Comparison of ENCODE assay signal across 26 cellular contexts in the genomic region with DNA sequence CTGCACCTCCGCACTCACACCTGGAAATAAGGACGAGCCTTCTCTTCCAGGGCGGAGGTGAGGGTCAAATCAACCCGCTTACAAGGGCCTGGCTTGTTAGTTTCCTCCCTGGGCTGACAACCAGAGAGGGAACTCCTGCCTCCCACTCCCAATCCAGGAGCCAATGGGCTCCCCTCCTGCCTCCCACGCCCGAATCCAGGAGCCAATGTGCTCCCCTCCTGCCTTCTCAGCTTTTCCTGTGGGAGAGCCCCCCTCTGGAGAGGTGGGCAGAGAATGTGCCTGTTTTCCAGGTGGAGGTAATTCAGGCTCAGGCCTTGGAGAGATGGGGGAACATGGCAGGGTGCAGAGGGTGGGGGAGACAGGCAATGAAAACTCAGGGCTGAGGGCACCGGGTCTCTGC. TPM values are rescaled to one million over a fixed set of nuclear protein-coding genes. Genes with fewer than 3 reads are reported as not detected.
DNase-seq lines count a peak whose midpoint lies in the region; ATAC-seq, FAIRE-seq and TF ChIP-seq lines count a peak whose summit lies in the region.
"Had no signal": no experiment of that assay in that cellular context is flagged by ENCODE, and none has a peak within 500 bp of the region (broad histone marks: within the 10 kb centered on the region; RNA-seq: fewer than 3 reads in every experiment).

No MANE protein-coding gene starts in this region.

- no peak overlapping the region for H3K56ac ChIP-seq in H1 (replicated peaks; ENCODE audit: insufficient read length, low read depth, low read length)

- H3K79me2 ChIP-seq in HepG2 (ENCODE audit: insufficient read depth, low read length) = no peaks in the 10 kb centered on the region
- H3K79me2 ChIP-seq in H1 (ENCODE audit: control insufficient read depth in 1 of 2, insufficient read depth in 2 of 2, low read length in 2 of 2) = no peaks in the 10 kb centered on the region

- H2BK120ac ChIP-seq in H1 (replicated peaks; ENCODE audit: low read depth, low read length) = no peak overlapping the region

- TF ChIP-seq RAD21 in HepG2 (CRISPR knock-in tag; IDR thresholded peaks at IDR 0.05) (no peak), H1 (IDR thresholded peaks at IDR 0.05 in 1 of 2, conservative IDR thresholded peaks at IDR 0.05 in 1 of 2; ENCODE audit: low read depth in 2 of 2, low read length in 2 of 2) (no peak)

- FAIRE-seq in HepG2 (lab: Jason Lieb, UNC) = no peak
- no peak for FAIRE-seq in H1 (lab: Jason Lieb, UNC)
- FAIRE-seq: A204.1, D721Med, GM12878, GM19239, H54 had no signal

- H4K91ac ChIP-seq in H1 (replicated peaks; ENCODE audit: insufficient read length, low read length) = no peak overlapping the region

- no peak for ATAC-seq in HepG2
- no peak for ATAC-seq in right lobe of liver
- no peak for ATAC-seq in SK-N-SH treated with all-trans-retinoic acid at 6 μM for 48 hours
- ATAC-seq: GM12878 had no signal

- TF ChIP-seq POLR2A in HepG2 (IDR thresholded peaks at IDR 0.05; ENCODE audit: insufficient read depth in 1 of 2, low read depth in 2 of 2, low read length in 2 of 2) (no peak), right lobe of liver (IDR thresholded peaks at IDR 0.05) (no peak), H1 (IDR thresholded peaks at IDR 0.05; ENCODE audit: control extremely low read depth in 1 of 2, low read depth in 2 of 2, low read length in 2 of 2) (no peak)

- peaks cover 3% of the 10 kb centered on the region for H3K27me3 Mint-ChIP-seq in type B pancreatic cell
- H3K27me3 Mint-ChIP-seq: CD4-positive, alpha-beta T cell had no signal

- H3K4me1 Mint-ChIP-seq in type B pancreatic cell (ENCODE audit: unreplicated experiment) = peaks cover 18% of the 10 kb centered on the region
- H3K4me1 Mint-ChIP-seq: CD14-positive monocyte; CD8-positive, alpha-beta memory T cell had no signal

- H3K4me2 ChIP-seq in HepG2 (ENCODE audit: low read depth, low read length) (peak overlapping the region; percentile 48), H1 (ENCODE audit: insufficient read depth in 1 of 2, low read depth in 2 of 2, low read length in 2 of 2) (no peak overlapping the region)

- no peak overlapping the region for H3K14ac ChIP-seq in H1 (ENCODE audit: insufficient read length)

- POLR2A ChIA-PET in HepG2 (lab: Yijun Ruan, JAX) (no interaction called here), H1 (lab: Charles Lee; ENCODE audit: partially characterized antibody) (interaction anchor here (1.3 kb wide), 1 partner anchor 8 kb away, joined by 3 read pairs; no protein-coding TSS in a partner anchor)

- no peak overlapping the region for H3K18ac ChIP-seq in H1 (ENCODE audit: extremely low read depth, low read length)

- no peak overlapping the region for H2BK15ac ChIP-seq in H1 (ENCODE audit: low read length)

- H3K4me3 ChIP-seq in HepG2 (replicated peaks in 1 of 3; ENCODE audit: insufficient read depth in 1 of 3, low read depth in 2 of 3, low read length in 3 of 3) = no peak overlapping the region; a peak in 1 of 6 replicates
- no peak overlapping the region for H3K4me3 ChIP-seq in right lobe of liver
- no peak overlapping the region for H3K4me3 ChIP-seq in H1 (ENCODE audit: extremely low read depth in 1 of 4, insufficient read depth in 2 of 4, low read depth in 3 of 4, low read length in 4 of 4)
- H3K4me3 ChIP-seq: BLaER1 treated with 17β-estradiol and CSF1 and Interleukin-3, amounts not matched to agents 10 nM and 100 nM; GM12878; GM23248 had no signal

- BruUV-seq in HepG2 (replicated peaks; lab: Mats Ljungman, UMichigan) = no TSS peak

- H2AK5ac ChIP-seq in H1 (ENCODE audit: low read depth, low read length) = no peak overlapping the region

- no peak overlapping the region for H3K27ac Mint-ChIP-seq in type B pancreatic cell
- H3K27ac Mint-ChIP-seq: CD14-positive monocyte; CD4-positive, alpha-beta T cell; CD8-positive, alpha-beta memory T cell had no signal

- intact Hi-C loops in HepG2 (cut with micrococcal nuclease; ENCODE audit: unreplicated experiment) (no loop called here), right lobe of liver (cut with DNase I) (no loop called here)

- H2AFZ ChIP-seq in HepG2 (ENCODE audit: low read length) (no peak overlapping the region), H1 (ENCODE audit: low read length) (no peak overlapping the region)
- H2AFZ ChIP-seq: GM23248 had no signal

- H4K20me1 ChIP-seq in HepG2 (ENCODE audit: insufficient read depth, low read length) (no peaks in the 10 kb centered on the region), H1 (replicated peaks in 1 of 2; ENCODE audit: control insufficient read depth in 1 of 2, insufficient read depth in 2 of 2, low read length in 2 of 2) (no peaks in the 10 kb centered on the region)

- H3K27ac ChIP-seq in HepG2 (ENCODE audit: extremely low read length, insufficient read depth, low read length) = no peak overlapping the region
- no peak overlapping the region for H3K27ac ChIP-seq in right lobe of liver
- H3K27ac ChIP-seq in H1 (ENCODE audit: low read depth, low read length) = no peak overlapping the region
- H3K27ac ChIP-seq: 22Rv1; BLaER1 treated with 17β-estradiol and CSF1 and Interleukin-3, amounts not matched to agents 10 nM and 100 nM; GM23248 had no signal

- H4K8ac ChIP-seq in H1 (ENCODE audit: extremely low read depth, insufficient read depth, low read length) = peak overlapping the region; percentile 76; the same call in 1 of the 2 replicates

- no peaks in the 10 kb centered on the region for H3K36me3 ChIP-seq in HepG2 (replicated peaks in 1 of 2; ENCODE audit: control insufficient read depth in 1 of 2, insufficient read depth in 2 of 2, low read length in 2 of 2)
- no peaks in the 10 kb centered on the region for H3K36me3 ChIP-seq in right lobe of liver
- no peaks in the 10 kb centered on the region for H3K36me3 ChIP-seq in H1 (ENCODE audit: control insufficient read depth in 2 of 4, insufficient read depth in 4 of 4, low read length in 3 of 4)
- H3K36me3 ChIP-seq: BE2C; BLaER1 treated with 17β-estradiol and CSF1 and Interleukin-3, amounts not matched to agents 10 nM and 100 nM had no signal

- no peak overlapping the region for H2BK20ac ChIP-seq in H1 (ENCODE audit: low read length)

- in situ Hi-C loops in HepG2 (cut with HindIII; ENCODE audit: extremely low pct_ligation_motif_present, low pct_unique_long_range_greater_than_20kb) = no loop called here

- H3K23ac ChIP-seq in H1 (ENCODE audit: insufficient read length) = no peak overlapping the region

- no peak overlapping the region for H2BK12ac ChIP-seq in H1 (ENCODE audit: low read depth, low read length)

- DNase-seq in HepG2 (ENCODE audit: low spot score) = no peak
- no peak for DNase-seq in right lobe of liver
- no peak for DNase-seq in H1 (ENCODE audit: low read depth in 1 of 2, low spot score in 2 of 2)
- peak; percentile 46 for DNase-seq in iPS-NIHi7 (ENCODE audit: extremely low spot score)
- peak; percentile 18 for DNase-seq in putamen (ENCODE audit: low spot score)
- no peak for DNase-seq in AG08395 (ENCODE audit: low spot score)
- DNase-seq in type B pancreatic cell (ENCODE audit: extremely low spot score, unreplicated experiment) = no peak
- DNase-seq: AML-193; BE2C; CD4-positive, alpha-beta T cell; CD8-positive, alpha-beta memory T cell; DMS 273 treated with DMSO at 0.1 percent for 48 hours; DMS79; EL; GDM1; GM23248; HCEC 1CT had no signal

- H3K9ac ChIP-seq in HepG2 (ENCODE audit: insufficient read depth, low read depth, low read length) = no peak overlapping the region
- H3K9ac ChIP-seq in H1 (replicated peaks in 1 of 4; ENCODE audit: extremely low read depth in 1 of 4, low read depth in 3 of 4, low read length in 3 of 4) = no peak overlapping the region
- H3K9ac ChIP-seq: BLaER1 treated with 17β-estradiol and CSF1 and Interleukin-3, amounts not matched to agents 10 nM and 100 nM; GM23248 had no signal

- no peak overlapping the region for H4K5ac ChIP-seq in H1 (ENCODE audit: insufficient read length, low read depth, low read length)

- WGBS in HepG2 (ENCODE audit: low lambda C conversion rate) = 80% methylated on average over 7 of the region's 7 CpGs
- 100% methylated on average over 2 of the region's 7 CpGs for WGBS in right lobe of liver (ENCODE audit: insufficient coverage, low coverage, low lambda C conversion rate, missing lambda C conversion rate)
- WGBS in H1 (ENCODE audit: extremely low coverage in 1 of 2, insufficient coverage in 1 of 2, insufficient read length in 1 of 2, insufficient replicate concordance in 2 of 2, low coverage in 1 of 2, low lambda C conversion rate in 2 of 2, missing lambda C conversion rate in 1 of 2), 2 experiments = 83% methylated on average over 7 of the region's 7 CpGs; no CpG with 5 or more reads in 1 of the 2 experiments

- H2BK5ac ChIP-seq in H1 (ENCODE audit: low read depth, low read length) = no peak overlapping the region

- no peaks in the 10 kb centered on the region for H3K36me3 Mint-ChIP-seq in type B pancreatic cell
- H3K36me3 Mint-ChIP-seq: CD14-positive monocyte; CD8-positive, alpha-beta memory T cell had no signal

- no peak overlapping the region for H3K4ac ChIP-seq in H1 (replicated peaks; ENCODE audit: insufficient read length, low read depth, low read length)

- no peaks in the 10 kb centered on the region for H3K79me1 ChIP-seq in H1 (ENCODE audit: low read depth, low read length)

- H3K23me2 ChIP-seq in H1 (ENCODE audit: low read depth, low read length) = no peaks in the 10 kb centered on the region

- CTCF ChIA-PET in HepG2 (lab: Yijun Ruan, JAX; ENCODE audit: low intra/inter-chr PET ratio, low total read pairs) = no interaction called here
- CTCF ChIA-PET in H1 (lab: Charles Lee; ENCODE audit: partially characterized antibody) = interaction anchor here (0.6 to 26.8 kb wide), 4 partner anchors 9 to 1225 kb away, joined by 3 to 388 read pairs (median 26); no protein-coding TSS in a partner anchor

- H3K9me3 ChIP-seq in HepG2 (ENCODE audit: low read length) (no peaks in the 10 kb centered on the region), right lobe of liver (no peaks in the 10 kb centered on the region), H1 (ENCODE audit: insufficient read depth in 2 of 2, low read depth in 1 of 2, low read length in 1 of 2) (no peaks in the 10 kb centered on the region)
- H3K9me3 ChIP-seq: BE2C; BLaER1 treated with 17β-estradiol and CSF1 and Interleukin-3, amounts not matched to agents 10 nM and 100 nM had no signal

- no peaks in the 10 kb centered on the region for H3K9me3 Mint-ChIP-seq in type B pancreatic cell
- H3K9me3 Mint-ChIP-seq: CD4-positive, alpha-beta T cell; CD8-positive, alpha-beta memory T cell had no signal

- H3K4me3 Mint-ChIP-seq in type B pancreatic cell = no peak overlapping the region
- H3K4me3 Mint-ChIP-seq: CD14-positive monocyte; CD4-positive, alpha-beta T cell; CD8-positive, alpha-beta memory T cell had no signal

- TF ChIP-seq CTCF in HepG2 (CRISPR knock-in tag; IDR thresholded peaks at IDR 0.05) (no peak), right lobe of liver (IDR thresholded peaks at IDR 0.05) (no peak), H1 (IDR thresholded peaks at IDR 0.05; ENCODE audit: control extremely low read depth in 1 of 3, insufficient read depth in 1 of 3, low read depth in 1 of 3, low read length in 3 of 3) (no peak), type B pancreatic cell (conservative IDR thresholded peaks at IDR 0.05) (no peak)

- H3K4me1 ChIP-seq in HepG2 (ENCODE audit: insufficient read depth, low read length) (peaks cover 90% of the 10 kb centered on the region), right lobe of liver (peaks cover 2 to 37% (median 23%) of the 10 kb centered on the region in 4 donors), H1 (replicated peaks in 1 of 4; ENCODE audit: control insufficient read depth in 3 of 4, insufficient read depth in 4 of 4, low read length in 3 of 4) (peaks cover 0 to 1% (median 0%) of the 10 kb centered on the region in 4 experiments; a peak in 1 of 7 replicates)

- H3K27me3 ChIP-seq in HepG2 (ENCODE audit: control insufficient read depth in 1 of 2, insufficient read depth in 2 of 2, low read length in 2 of 2) (peaks cover 0 to 13% of the 10 kb centered on the region in 2 experiments; a peak in 3 of 5 replicates), right lobe of liver (no peaks in the 10 kb centered on the region), H1 (replicated peaks in 1 of 4; ENCODE audit: control insufficient read depth in 3 of 4, extremely low read depth in 1 of 4, insufficient read depth in 3 of 4, low read length in 3 of 4) (no peaks in the 10 kb centered on the region)
- H3K27me3 ChIP-seq: BE2C; BLaER1 treated with 17β-estradiol and CSF1 and Interleukin-3, amounts not matched to agents 10 nM and 100 nM had no signal

- TF ChIP-seq EP300 in HepG2 (IDR thresholded peaks at IDR 0.05; ENCODE audit: low read depth in 2 of 2, low read length in 2 of 2) = no peak
- TF ChIP-seq EP300 in HepG2 (CRISPR knock-in tag; IDR thresholded peaks at IDR 0.05; ENCODE audit: borderline replicate concordance) = no peak
- TF ChIP-seq EP300 in H1 (IDR thresholded peaks at IDR 0.05; ENCODE audit: borderline replicate concordance in 1 of 2, low read depth in 2 of 2, low read length in 2 of 2) = no peak

RNA-seq across cellular contexts. Expression of a gene that starts 53.7 kb away (rescaled TPM):
- 34.1 and 38.1 TPM in 2 replicates for total RNA-seq in HepG2 (2016; rRNA removed; fragmentation: Illumina TruSeq; extraction: Trizol)
- total RNA-seq in HepG2 (2016; cell fraction: cytosol; rRNA removed; fragmentation: Illumina TruSeq; extraction: Trizol; ENCODE audit: low read depth) = 6.3 and 6.6 TPM in 2 replicates
- total RNA-seq in HepG2 (2016; cell fraction: insoluble cytoplasmic fraction; rRNA removed; fragmentation: Illumina TruSeq; extraction: Trizol) = 28.8 and 39.8 TPM in 2 replicates
- total RNA-seq in HepG2 (2016; cell fraction: membrane; rRNA removed; fragmentation: Illumina TruSeq; extraction: Trizol) = 16.2 and 19.8 TPM in 2 replicates
- total RNA-seq in HepG2 (2016; cell fraction: nucleus; rRNA removed; fragmentation: Illumina TruSeq; extraction: Trizol) = 17.4 and 21.4 TPM in 2 replicates
- 11.9 and 16.9 TPM in 2 replicates for polyA plus RNA-seq in HepG2 (2011; rRNA removed)
- 9.1 and 12.7 TPM in 2 replicates for polyA plus RNA-seq in HepG2 (2011; cell fraction: cytosol; rRNA removed)
- 19.9 and 21.7 TPM in 2 replicates for polyA plus RNA-seq in HepG2 (2011; cell fraction: nucleus; rRNA removed)
- 16.6 and 24.0 TPM in 2 replicates for polyA plus RNA-seq in HepG2 (2012)
- polyA plus RNA-seq in HepG2 (2016; cell fraction: cytosol; fragmentation: Illumina TruSeq; extraction: Trizol; ENCODE audit: low read depth) = 3.3 and 3.4 TPM in 2 replicates
- 31.2 and 38.2 TPM in 2 replicates for polyA plus RNA-seq in HepG2 (2016; cell fraction: insoluble cytoplasmic fraction; fragmentation: Illumina TruSeq; extraction: Trizol; ENCODE audit: low read depth)
- 9.6 and 9.7 TPM in 2 replicates for polyA plus RNA-seq in HepG2 (2016; cell fraction: membrane; fragmentation: Illumina TruSeq; extraction: Trizol; ENCODE audit: low read depth)
- 32.8 and 35.2 TPM in 2 replicates for polyA plus RNA-seq in HepG2 (2016; cell fraction: nucleus; fragmentation: Illumina TruSeq; extraction: Trizol; ENCODE audit: insufficient read depth, low read depth)
- 43.9 and 71.0 TPM in 2 replicates for polyA minus RNA-seq in HepG2 (2011; rRNA and poly(A)+ RNA removed; ENCODE audit: low replicate concordance)
- 11.3 and 11.7 TPM in 2 replicates for polyA minus RNA-seq in HepG2 (2011; cell fraction: cytosol; rRNA and poly(A)+ RNA removed)
- 6.5 and 7.7 TPM in 2 replicates for polyA minus RNA-seq in HepG2 (2011; cell fraction: nucleus; rRNA and poly(A)+ RNA removed)
- 10 to 100 TPM; 18.6 to 43.5 (median 24.4) TPM for total RNA-seq in right lobe of liver
- 124 and 125 TPM in 2 replicates for total RNA-seq in H1 (2021; fragmentation: NEBNext Ultra II Directional; extraction: Animal tissue kit (Norgen Biotek cat#: 25700))
- 101 and 152 TPM in 2 replicates for polyA plus RNA-seq in H1 (2011; rRNA removed)
- polyA plus RNA-seq in H1 (2011; cell fraction: cytosol; rRNA removed) = 63.8 TPM
- 119 TPM for polyA plus RNA-seq in H1 (2011; cell fraction: nucleus; rRNA removed)
- 78.9 to 105 TPM (median 98.6 TPM) in 4 replicates for polyA plus RNA-seq in H1 (2012, experiment 1 of 2)
- 117 TPM for polyA plus RNA-seq in H1 (2012, experiment 2 of 2)
- 71.1 TPM for polyA plus RNA-seq in H1 (2013, experiment 1 of 2)
- polyA plus RNA-seq in H1 (2013, experiment 2 of 2) = 74.2 TPM
- 50.6 and 56.1 TPM in 2 replicates for polyA minus RNA-seq in H1 (2011; rRNA and poly(A)+ RNA removed)
- polyA minus RNA-seq in H1 (2011; cell fraction: cytosol; rRNA and poly(A)+ RNA removed) = 63.1 TPM
- polyA minus RNA-seq in H1 (2011; cell fraction: nucleus; rRNA and poly(A)+ RNA removed) = 34.2 TPM
- total RNA-seq in type B pancreatic cell (ENCODE audit: low replicate concordance) = 57.3 and 98.5 TPM in 2 replicates

Comparison
In these comparisons a context has a peak if more than half of its experiments do, and no peak if none do; other contexts are left out.
1. DNase-seq: peak in iPS-NIHi7 (single experiment) and putamen (single experiment); none in HepG2 (single experiment), right lobe of liver (0 of 3), H1 (0 of 2), AG08395 (single experiment) and type B pancreatic cell (single experiment).